1 cellular context compared by ENCODE assay signal in the genomic region with DNA sequence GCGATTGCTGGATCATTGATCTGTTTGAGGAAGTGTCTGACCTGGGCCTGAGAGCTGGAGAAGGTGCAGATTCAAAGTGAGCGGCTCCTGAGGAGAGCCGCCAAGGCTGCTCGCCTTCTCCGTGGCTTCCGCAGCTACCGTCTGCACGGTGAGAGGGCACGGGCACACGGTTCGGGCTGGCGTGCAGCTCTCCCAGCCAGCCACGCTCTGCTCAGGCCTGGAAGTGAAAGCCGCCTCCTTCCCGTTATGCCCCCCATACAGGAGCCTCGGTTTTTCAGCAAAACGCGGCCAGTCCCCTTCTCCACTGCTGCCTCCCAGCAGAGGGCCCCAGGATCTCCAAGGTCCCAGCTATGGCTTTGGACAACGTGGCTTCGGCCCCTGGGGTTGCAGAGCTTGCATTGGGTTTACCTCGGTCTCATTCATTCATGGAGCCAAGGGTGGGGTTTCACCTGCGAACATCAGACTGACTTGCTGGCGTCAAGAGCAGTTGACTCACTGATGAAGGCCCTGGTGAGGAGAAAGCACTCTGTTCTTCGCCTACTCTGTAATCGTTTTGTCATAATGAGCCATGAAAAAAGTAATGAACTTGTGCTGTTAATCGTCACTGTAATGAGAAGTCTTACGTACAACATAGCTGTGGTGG.
TF ChIP-seq lines count a peak whose summit lies in the region.

No MANE protein-coding gene starts in this region.

TF ChIP-seq in WTC11, 78 proteins besides CTCF, POLR2A, EP300 and RAD21 (continued from another document):
- TF ChIP-seq, protein P1, sequence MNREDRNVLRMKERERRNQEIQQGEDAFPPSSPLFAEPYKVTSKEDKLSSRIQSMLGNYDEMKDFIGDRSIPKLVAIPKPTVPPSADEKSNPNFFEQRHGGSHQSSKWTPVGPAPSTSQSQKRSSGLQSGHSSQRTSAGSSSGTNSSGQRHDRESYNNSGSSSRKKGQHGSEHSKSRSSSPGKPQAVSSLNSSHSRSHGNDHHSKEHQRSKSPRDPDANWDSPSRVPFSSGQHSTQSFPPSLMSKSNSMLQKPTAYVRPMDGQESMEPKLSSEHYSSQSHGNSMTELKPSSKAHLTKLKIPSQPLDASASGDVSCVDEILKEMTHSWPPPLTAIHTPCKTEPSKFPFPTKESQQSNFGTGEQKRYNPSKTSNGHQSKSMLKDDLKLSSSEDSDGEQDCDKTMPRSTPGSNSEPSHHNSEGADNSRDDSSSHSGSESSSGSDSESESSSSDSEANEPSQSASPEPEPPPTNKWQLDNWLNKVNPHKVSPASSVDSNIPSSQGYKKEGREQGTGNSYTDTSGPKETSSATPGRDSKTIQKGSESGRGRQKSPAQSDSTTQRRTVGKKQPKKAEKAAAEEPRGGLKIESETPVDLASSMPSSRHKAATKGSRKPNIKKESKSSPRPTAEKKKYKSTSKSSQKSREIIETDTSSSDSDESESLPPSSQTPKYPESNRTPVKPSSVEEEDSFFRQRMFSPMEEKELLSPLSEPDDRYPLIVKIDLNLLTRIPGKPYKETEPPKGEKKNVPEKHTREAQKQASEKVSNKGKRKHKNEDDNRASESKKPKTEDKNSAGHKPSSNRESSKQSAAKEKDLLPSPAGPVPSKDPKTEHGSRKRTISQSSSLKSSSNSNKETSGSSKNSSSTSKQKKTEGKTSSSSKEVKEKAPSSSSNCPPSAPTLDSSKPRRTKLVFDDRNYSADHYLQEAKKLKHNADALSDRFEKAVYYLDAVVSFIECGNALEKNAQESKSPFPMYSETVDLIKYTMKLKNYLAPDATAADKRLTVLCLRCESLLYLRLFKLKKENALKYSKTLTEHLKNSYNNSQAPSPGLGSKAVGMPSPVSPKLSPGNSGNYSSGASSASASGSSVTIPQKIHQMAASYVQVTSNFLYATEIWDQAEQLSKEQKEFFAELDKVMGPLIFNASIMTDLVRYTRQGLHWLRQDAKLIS (CRISPR knock-in tag; IDR thresholded peaks at IDR 0.05; ENCODE audit: borderline replicate concordance): no peak
- TF ChIP-seq SOX15 (CRISPR knock-in tag; IDR thresholded peaks at IDR 0.05): no peak
- TF ChIP-seq, protein P2, sequence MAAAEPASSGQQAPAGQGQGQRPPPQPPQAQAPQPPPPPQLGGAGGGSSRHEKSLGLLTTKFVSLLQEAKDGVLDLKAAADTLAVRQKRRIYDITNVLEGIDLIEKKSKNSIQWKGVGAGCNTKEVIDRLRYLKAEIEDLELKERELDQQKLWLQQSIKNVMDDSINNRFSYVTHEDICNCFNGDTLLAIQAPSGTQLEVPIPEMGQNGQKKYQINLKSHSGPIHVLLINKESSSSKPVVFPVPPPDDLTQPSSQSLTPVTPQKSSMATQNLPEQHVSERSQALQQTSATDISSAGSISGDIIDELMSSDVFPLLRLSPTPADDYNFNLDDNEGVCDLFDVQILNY (CRISPR knock-in tag; IDR thresholded peaks at IDR 0.05): no peak
- TF ChIP-seq ETV6 (CRISPR knock-in tag; IDR thresholded peaks at IDR 0.05): no peak
- no peak for TF ChIP-seq TCF7 (CRISPR knock-in tag; IDR thresholded peaks at IDR 0.05; ENCODE audit: low read depth)
- no peak for TF ChIP-seq ZNF138 (CRISPR knock-in tag; conservative IDR thresholded peaks at IDR 0.05)
